Comparison of ENCODE assay signal across 6 cellular contexts in the genomic region with DNA sequence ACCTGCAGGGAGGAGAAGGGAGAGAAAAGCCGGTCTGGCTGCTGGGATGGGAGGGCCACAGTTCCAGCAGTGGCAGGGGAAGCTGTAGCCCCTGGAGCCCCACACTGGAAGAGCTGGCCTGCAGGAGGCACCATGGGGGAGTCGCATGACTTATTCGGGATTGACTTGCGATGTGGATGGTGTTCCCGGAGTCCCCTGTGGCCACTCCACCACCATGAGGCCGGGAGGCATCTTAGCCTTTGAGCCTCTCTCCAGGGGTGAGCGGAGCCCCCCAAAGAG.
"Had no signal": no experiment of that assay in that cellular context is flagged by ENCODE, and none has a peak within 500 bp of the region (broad histone marks: within the 10 kb centered on the region; RNA-seq: fewer than 3 reads in every experiment).

No MANE protein-coding gene starts in this region.

- DNase-seq: GOT3, H9, HCEC 1CT, HFFc6, IMR-90 had no signal

- H3K4me3 Mint-ChIP-seq: H9, HFFc6 had no signal

- H3K9me3 Mint-ChIP-seq: H9, HFFc6 had no signal

- H3K4me3 ChIP-seq: K562 had no signal

- H3K27ac Mint-ChIP-seq: HFFc6 had no signal

- ATAC-seq: K562 had no signal
